In genomic region chr12:76029982-76030377, GRCh38 we compare ENCODE assay signal across 1 cellular context.
TF ChIP-seq lines count a peak whose summit lies in the region.

No MANE protein-coding gene starts in this region.

TF ChIP-seq in HepG2, 621 proteins besides CTCF, POLR2A, EP300 and RAD21 (continued from another document and continues in another):
- no peak for TF ChIP-seq ZBTB37 (CRISPR knock-in tag; IDR thresholded peaks at IDR 0.05)
- no peak for TF ChIP-seq ZFP36 (IDR thresholded peaks at IDR 0.05; ENCODE audit: borderline replicate concordance, low read depth, low read length, partially characterized antibody)
- TF ChIP-seq AHR (CRISPR knock-in tag; IDR thresholded peaks at IDR 0.05): no peak
- TF ChIP-seq ISX (CRISPR knock-in tag; conservative IDR thresholded peaks at IDR 0.05): no peak
- TF ChIP-seq MEIS2 (CRISPR knock-in tag; IDR thresholded peaks at IDR 0.05): no peak
- no peak for TF ChIP-seq TRIM22 (IDR thresholded peaks at IDR 0.05)
- no peak for TF ChIP-seq GFI1 (CRISPR knock-in tag; IDR thresholded peaks at IDR 0.05; ENCODE audit: borderline replicate concordance)
- TF ChIP-seq FOXM1 (CRISPR knock-in tag; IDR thresholded peaks at IDR 0.05): no peak
- no peak for TF ChIP-seq ZNF331 (CRISPR knock-in tag; IDR thresholded peaks at IDR 0.05)
- peak; percentile 40; the same call in 1 of the 2 replicates for TF ChIP-seq UBTF (CRISPR knock-in tag; IDR thresholded peaks at IDR 0.05)
- TF ChIP-seq, protein P1, sequence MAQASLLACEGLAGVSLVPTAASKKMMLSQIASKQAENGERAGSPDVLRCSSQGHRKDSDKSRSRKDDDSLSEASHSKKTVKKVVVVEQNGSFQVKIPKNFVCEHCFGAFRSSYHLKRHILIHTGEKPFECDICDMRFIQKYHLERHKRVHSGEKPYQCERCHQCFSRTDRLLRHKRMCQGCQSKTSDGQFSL (CRISPR knock-in tag; IDR thresholded peaks at IDR 0.05): no peak
- TF ChIP-seq TCF12 (IDR thresholded peaks at IDR 0.05): no peak
- TF ChIP-seq TCF12 (CRISPR knock-in tag; IDR thresholded peaks at IDR 0.05): no peak
- TF ChIP-seq ZNF335 (CRISPR knock-in tag; IDR thresholded peaks at IDR 0.05): no peak
- TF ChIP-seq XBP1 (CRISPR knock-in tag; IDR thresholded peaks at IDR 0.05): no peak
- TF ChIP-seq MAFG (CRISPR knock-in tag; IDR thresholded peaks at IDR 0.05): no peak
- TF ChIP-seq NFKBIZ (CRISPR knock-in tag; IDR thresholded peaks at IDR 0.05): no peak
- TF ChIP-seq GATAD2A (CRISPR knock-in tag; IDR thresholded peaks at IDR 0.05): no peak
- no peak for TF ChIP-seq ZNF354B (CRISPR knock-in tag; IDR thresholded peaks at IDR 0.05)
- TF ChIP-seq ATM (IDR thresholded peaks at IDR 0.05; ENCODE audit: borderline replicate concordance): no peak
- no peak for TF ChIP-seq GATA4 (IDR thresholded peaks at IDR 0.05; ENCODE audit: borderline replicate concordance, low read depth)
- no peak for TF ChIP-seq BHLHE40 (IDR thresholded peaks at IDR 0.05; ENCODE audit: low read length)
- TF ChIP-seq ZSCAN21 (CRISPR knock-in tag; IDR thresholded peaks at IDR 0.05; ENCODE audit: borderline replicate concordance): no peak
- TF ChIP-seq MAX (IDR thresholded peaks at IDR 0.05): 0 out of 2 replicates have a peak, but pooled peaks have one; percentile 19
- TF ChIP-seq KDM2A (CRISPR knock-in tag; IDR thresholded peaks at IDR 0.05; ENCODE audit: borderline replicate concordance, low read depth): no peak; the same call in 1 of the 2 replicates
- TF ChIP-seq, protein P2, sequence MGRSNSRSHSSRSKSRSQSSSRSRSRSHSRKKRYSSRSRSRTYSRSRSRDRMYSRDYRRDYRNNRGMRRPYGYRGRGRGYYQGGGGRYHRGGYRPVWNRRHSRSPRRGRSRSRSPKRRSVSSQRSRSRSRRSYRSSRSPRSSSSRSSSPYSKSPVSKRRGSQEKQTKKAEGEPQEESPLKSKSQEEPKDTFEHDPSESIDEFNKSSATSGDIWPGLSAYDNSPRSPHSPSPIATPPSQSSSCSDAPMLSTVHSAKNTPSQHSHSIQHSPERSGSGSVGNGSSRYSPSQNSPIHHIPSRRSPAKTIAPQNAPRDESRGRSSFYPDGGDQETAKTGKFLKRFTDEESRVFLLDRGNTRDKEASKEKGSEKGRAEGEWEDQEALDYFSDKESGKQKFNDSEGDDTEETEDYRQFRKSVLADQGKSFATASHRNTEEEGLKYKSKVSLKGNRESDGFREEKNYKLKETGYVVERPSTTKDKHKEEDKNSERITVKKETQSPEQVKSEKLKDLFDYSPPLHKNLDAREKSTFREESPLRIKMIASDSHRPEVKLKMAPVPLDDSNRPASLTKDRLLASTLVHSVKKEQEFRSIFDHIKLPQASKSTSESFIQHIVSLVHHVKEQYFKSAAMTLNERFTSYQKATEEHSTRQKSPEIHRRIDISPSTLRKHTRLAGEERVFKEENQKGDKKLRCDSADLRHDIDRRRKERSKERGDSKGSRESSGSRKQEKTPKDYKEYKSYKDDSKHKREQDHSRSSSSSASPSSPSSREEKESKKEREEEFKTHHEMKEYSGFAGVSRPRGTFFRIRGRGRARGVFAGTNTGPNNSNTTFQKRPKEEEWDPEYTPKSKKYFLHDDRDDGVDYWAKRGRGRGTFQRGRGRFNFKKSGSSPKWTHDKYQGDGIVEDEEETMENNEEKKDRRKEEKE (IDR thresholded peaks at IDR 0.05): no peak
- no peak for TF ChIP-seq ZNF431 (CRISPR knock-in tag; IDR thresholded peaks at IDR 0.05; ENCODE audit: borderline replicate concordance, low read depth)
- TF ChIP-seq ZNF83 (CRISPR knock-in tag; IDR thresholded peaks at IDR 0.05; ENCODE audit: borderline replicate concordance): no peak
- peak; percentile 52 for TF ChIP-seq RBM22 (optimal IDR thresholded peaks at IDR 0.05; ENCODE audit: low read length)
- TF ChIP-seq, protein P3, sequence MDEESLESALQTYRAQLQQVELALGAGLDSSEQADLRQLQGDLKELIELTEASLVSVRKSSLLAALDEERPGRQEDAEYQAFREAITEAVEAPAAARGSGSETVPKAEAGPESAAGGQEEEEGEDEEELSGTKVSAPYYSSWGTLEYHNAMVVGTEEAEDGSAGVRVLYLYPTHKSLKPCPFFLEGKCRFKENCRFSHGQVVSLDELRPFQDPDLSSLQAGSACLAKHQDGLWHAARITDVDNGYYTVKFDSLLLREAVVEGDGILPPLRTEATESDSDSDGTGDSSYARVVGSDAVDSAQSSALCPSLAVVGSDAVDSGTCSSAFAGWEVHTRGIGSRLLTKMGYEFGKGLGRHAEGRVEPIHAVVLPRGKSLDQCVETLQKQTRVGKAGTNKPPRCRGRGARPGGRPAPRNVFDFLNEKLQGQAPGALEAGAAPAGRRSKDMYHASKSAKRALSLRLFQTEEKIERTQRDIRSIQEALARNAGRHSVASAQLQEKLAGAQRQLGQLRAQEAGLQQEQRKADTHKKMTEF (CRISPR knock-in tag; IDR thresholded peaks at IDR 0.05): 0 out of 2 replicates have a peak, but pooled peaks have one; percentile 18
- TF ChIP-seq ZMYM2 (CRISPR knock-in tag; IDR thresholded peaks at IDR 0.05): no peak
- no peak for TF ChIP-seq RBM39 (IDR thresholded peaks at IDR 0.05; ENCODE audit: low read depth, low read length, poor library complexity, severe bottlenecking)
- peak; percentile 38 for TF ChIP-seq ASH2L (IDR thresholded peaks at IDR 0.05; ENCODE audit: insufficient read length, low read depth, low read length)
- no peak for TF ChIP-seq TOE1 (CRISPR knock-in tag; IDR thresholded peaks at IDR 0.05)
- no peak for TF ChIP-seq NR2F6 (IDR thresholded peaks at IDR 0.05)
- TF ChIP-seq NR2F6 (CRISPR knock-in tag; IDR thresholded peaks at IDR 0.05): no peak
- no peak for TF ChIP-seq GPN1 (CRISPR knock-in tag; IDR thresholded peaks at IDR 0.05; ENCODE audit: borderline replicate concordance)
- no peak for TF ChIP-seq ZNF563 (CRISPR knock-in tag; IDR thresholded peaks at IDR 0.05)
- no peak for TF ChIP-seq REPIN1 (CRISPR knock-in tag; IDR thresholded peaks at IDR 0.05; ENCODE audit: borderline replicate concordance, low read depth)
- TF ChIP-seq, protein P4, sequence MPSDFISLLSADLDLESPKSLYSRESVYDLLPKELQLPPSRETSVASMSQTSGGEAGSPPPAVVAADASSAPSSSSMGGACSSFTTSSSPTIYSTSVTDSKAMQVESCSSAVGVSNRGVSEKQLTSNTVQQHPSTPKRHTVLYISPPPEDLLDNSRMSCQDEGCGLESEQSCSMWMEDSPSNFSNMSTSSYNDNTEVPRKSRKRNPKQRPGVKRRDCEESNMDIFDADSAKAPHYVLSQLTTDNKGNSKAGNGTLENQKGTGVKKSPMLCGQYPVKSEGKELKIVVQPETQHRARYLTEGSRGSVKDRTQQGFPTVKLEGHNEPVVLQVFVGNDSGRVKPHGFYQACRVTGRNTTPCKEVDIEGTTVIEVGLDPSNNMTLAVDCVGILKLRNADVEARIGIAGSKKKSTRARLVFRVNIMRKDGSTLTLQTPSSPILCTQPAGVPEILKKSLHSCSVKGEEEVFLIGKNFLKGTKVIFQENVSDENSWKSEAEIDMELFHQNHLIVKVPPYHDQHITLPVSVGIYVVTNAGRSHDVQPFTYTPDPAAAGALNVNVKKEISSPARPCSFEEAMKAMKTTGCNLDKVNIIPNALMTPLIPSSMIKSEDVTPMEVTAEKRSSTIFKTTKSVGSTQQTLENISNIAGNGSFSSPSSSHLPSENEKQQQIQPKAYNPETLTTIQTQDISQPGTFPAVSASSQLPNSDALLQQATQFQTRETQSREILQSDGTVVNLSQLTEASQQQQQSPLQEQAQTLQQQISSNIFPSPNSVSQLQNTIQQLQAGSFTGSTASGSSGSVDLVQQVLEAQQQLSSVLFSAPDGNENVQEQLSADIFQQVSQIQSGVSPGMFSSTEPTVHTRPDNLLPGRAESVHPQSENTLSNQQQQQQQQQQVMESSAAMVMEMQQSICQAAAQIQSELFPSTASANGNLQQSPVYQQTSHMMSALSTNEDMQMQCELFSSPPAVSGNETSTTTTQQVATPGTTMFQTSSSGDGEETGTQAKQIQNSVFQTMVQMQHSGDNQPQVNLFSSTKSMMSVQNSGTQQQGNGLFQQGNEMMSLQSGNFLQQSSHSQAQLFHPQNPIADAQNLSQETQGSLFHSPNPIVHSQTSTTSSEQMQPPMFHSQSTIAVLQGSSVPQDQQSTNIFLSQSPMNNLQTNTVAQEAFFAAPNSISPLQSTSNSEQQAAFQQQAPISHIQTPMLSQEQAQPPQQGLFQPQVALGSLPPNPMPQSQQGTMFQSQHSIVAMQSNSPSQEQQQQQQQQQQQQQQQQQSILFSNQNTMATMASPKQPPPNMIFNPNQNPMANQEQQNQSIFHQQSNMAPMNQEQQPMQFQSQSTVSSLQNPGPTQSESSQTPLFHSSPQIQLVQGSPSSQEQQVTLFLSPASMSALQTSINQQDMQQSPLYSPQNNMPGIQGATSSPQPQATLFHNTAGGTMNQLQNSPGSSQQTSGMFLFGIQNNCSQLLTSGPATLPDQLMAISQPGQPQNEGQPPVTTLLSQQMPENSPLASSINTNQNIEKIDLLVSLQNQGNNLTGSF (CRISPR knock-in tag; IDR thresholded peaks at IDR 0.05): no peak
- TF ChIP-seq KMT2B (CRISPR knock-in tag; IDR thresholded peaks at IDR 0.05): no peak
- no peak; the same call in 1 of the 2 replicates for TF ChIP-seq ZSCAN22 (CRISPR knock-in tag; IDR thresholded peaks at IDR 0.05)
- no peak for TF ChIP-seq ZNF292 (CRISPR knock-in tag; IDR thresholded peaks at IDR 0.05; ENCODE audit: borderline replicate concordance, low read depth)
- TF ChIP-seq HIC2 (CRISPR knock-in tag; IDR thresholded peaks at IDR 0.05; ENCODE audit: low read depth): no peak
- no peak for TF ChIP-seq SP5 (CRISPR knock-in tag; IDR thresholded peaks at IDR 0.05; ENCODE audit: borderline replicate concordance, low read depth)
- TF ChIP-seq ZSCAN25 (CRISPR knock-in tag; IDR thresholded peaks at IDR 0.05): no peak
- TF ChIP-seq ATF3 (CRISPR knock-in tag; IDR thresholded peaks at IDR 0.05): no peak
- no peak for TF ChIP-seq ZNF720 (CRISPR knock-in tag; IDR thresholded peaks at IDR 0.05)
- no peak for TF ChIP-seq ZKSCAN8 (CRISPR knock-in tag; IDR thresholded peaks at IDR 0.05; ENCODE audit: borderline replicate concordance)
- TF ChIP-seq TGIF2 (CRISPR knock-in tag; IDR thresholded peaks at IDR 0.05): no peak
- TF ChIP-seq ZEB1 (IDR thresholded peaks at IDR 0.05; ENCODE audit: insufficient replicate concordance, low read depth): no peak
- TF ChIP-seq JARID2 (CRISPR knock-in tag; IDR thresholded peaks at IDR 0.05; ENCODE audit: insufficient replicate concordance): no peak
- TF ChIP-seq SAP130 (CRISPR knock-in tag; IDR thresholded peaks at IDR 0.05; ENCODE audit: low read depth): peak; percentile 39; the same call in 1 of the 2 replicates
- no peak for TF ChIP-seq SNAI1 (CRISPR knock-in tag; IDR thresholded peaks at IDR 0.05; ENCODE audit: borderline replicate concordance)
- no peak for TF ChIP-seq ZNF569 (CRISPR knock-in tag; IDR thresholded peaks at IDR 0.05; ENCODE audit: borderline replicate concordance)
- no peak for TF ChIP-seq ZNF766 (CRISPR knock-in tag; IDR thresholded peaks at IDR 0.05; ENCODE audit: borderline replicate concordance)
